Comparison of ENCODE assay signal across 8 cellular contexts in the genomic region with DNA sequence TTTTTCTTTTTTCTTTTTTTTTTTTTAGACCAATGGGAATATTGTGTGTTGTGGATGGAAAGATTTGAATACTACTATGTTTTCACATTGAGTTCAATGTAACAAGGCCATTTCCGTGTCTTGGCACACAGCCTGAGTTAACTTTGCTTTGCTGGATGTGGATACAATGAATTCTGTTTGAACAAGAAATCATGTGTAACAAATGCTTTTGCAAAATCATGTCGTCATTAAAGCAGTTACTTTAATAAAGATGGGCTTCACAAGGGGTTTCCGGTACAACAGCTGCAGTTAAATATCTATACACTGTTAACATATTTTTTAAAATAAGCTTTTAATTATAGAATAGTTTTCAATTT. TPM values are rescaled to one million over a fixed set of nuclear protein-coding genes. Genes with fewer than 3 reads are reported as not detected.
DNase-seq lines count a peak whose midpoint lies in the region; ATAC-seq, FAIRE-seq and TF ChIP-seq lines count a peak whose summit lies in the region.
"Had no signal": no experiment of that assay in that cellular context is flagged by ENCODE, and none has a peak within 500 bp of the region (broad histone marks: within the 10 kb centered on the region; RNA-seq: fewer than 3 reads in every experiment).

No MANE protein-coding gene starts in this region.

- peak overlapping the region; percentile 59 for H3K27ac ChIP-seq in stomach smooth muscle (ENCODE audit: low read length)
- H3K27ac ChIP-seq in kidney (ENCODE audit: low read depth in 2 of 2, low read length in 2 of 2), result no peak overlapping the region

- no peak overlapping the region for H3K9ac ChIP-seq in stomach smooth muscle (ENCODE audit: low read length in 2 of 2)
- H3K9ac ChIP-seq in kidney (ENCODE audit: low read length in 2 of 2), result no peak overlapping the region

- H3K4me3 ChIP-seq in fibroblast of the aortic adventitia (ENCODE audit: low read depth, low read length) (no peak overlapping the region), stomach smooth muscle (ENCODE audit: low read length in 2 of 2) (no peak overlapping the region), kidney (ENCODE audit: low read length in 2 of 2) (no peak overlapping the region)

- intact Hi-C loops in kidney (cut with DNase I), result no loop called here

- TF ChIP-seq CTCF in fibroblast of the aortic adventitia (IDR thresholded peaks at IDR 0.05; ENCODE audit: insufficient read depth, low read length), result no peak
- TF ChIP-seq CTCF in kidney (IDR thresholded peaks at IDR 0.05; ENCODE audit: borderline replicate concordance, extremely low read depth, insufficient read depth), result no peak

- H3K9me3 ChIP-seq in stomach smooth muscle (ENCODE audit: control insufficient read depth in 2 of 2, low read length in 2 of 2) (no peaks in the 10 kb centered on the region), kidney (ENCODE audit: control insufficient read depth in 1 of 2, low read length in 2 of 2) (no peaks in the 10 kb centered on the region)

- peak; percentile 10 for ATAC-seq in GM19463 (IDR thresholded peaks at IDR 0.05; ENCODE audit: unreplicated experiment)

- H3K27me3 ChIP-seq in stomach smooth muscle (ENCODE audit: control insufficient read depth in 1 of 2, insufficient read depth in 2 of 2, low read length in 2 of 2), result no peaks in the 10 kb centered on the region

- H3K36me3 ChIP-seq in stomach smooth muscle (ENCODE audit: control insufficient read depth in 2 of 2, insufficient read depth in 2 of 2, low read length in 2 of 2) (no peaks in the 10 kb centered on the region), kidney (ENCODE audit: control insufficient read depth in 1 of 2, insufficient read depth in 2 of 2, low read length in 2 of 2) (no peaks in the 10 kb centered on the region)

- H3K4me1 ChIP-seq in stomach smooth muscle (ENCODE audit: control insufficient read depth, insufficient read depth, low read length) (peaks cover 5% of the 10 kb centered on the region), kidney (ENCODE audit: control insufficient read depth in 1 of 2, insufficient read depth in 1 of 2, low read depth in 1 of 2, low read length in 2 of 2) (peaks cover 0 to 4% of the 10 kb centered on the region in 2 donors)

- no peak for FAIRE-seq in kidney (lab: Jason Lieb, UNC)

- DNase-seq in NCI-H2081 treated with DMSO at 0.1 percent for 48 hours (lab: John Stamatoyannopoulos, UW) (peak; percentile 53), fibroblast of the aortic adventitia (ENCODE audit: low read depth) (peak; percentile 49), kidney (no peak), cerebellar cortex (ENCODE audit: low spot score) (no peak), retina (no peak)
- DNase-seq: T-helper 9 cell had no signal

RNA-seq across cellular contexts. Expression of gene ENTPD1, which starts 13.5 kb away (rescaled TPM):
- 0.09 and 0.16 TPM in 2 replicates for total RNA-seq in fibroblast of the aortic adventitia (ENCODE audit: low replicate concordance)
- 36.6 TPM for total RNA-seq in kidney
- polyA plus RNA-seq in kidney (ENCODE audit: insufficient read depth, low read depth, low replicate concordance), result 5.2 TPM

RNA-seq across cellular contexts. Expression of gene TCTN3, which starts 48.8 kb away (rescaled TPM):
- total RNA-seq in fibroblast of the aortic adventitia (ENCODE audit: low replicate concordance) (20.4 and 38.3 TPM in 2 replicates), kidney (46.3 TPM)
- 40.3 TPM for polyA plus RNA-seq in kidney (ENCODE audit: insufficient read depth, low read depth, low replicate concordance)

Comparison
In these comparisons a context has a peak if more than half of its experiments do, and no peak if none do; other contexts are left out.
1. DNase-seq: peak in NCI-H2081 treated with DMSO at 0.1 percent for 48 hours (single experiment) and fibroblast of the aortic adventitia (single experiment); none in kidney (single experiment), cerebellar cortex (single experiment) and retina (single experiment).
2. RNA of gene ENTPD1, which starts 13.5 kb away (total RNA-seq): 36.6 TPM in kidney (single experiment); 0.09 to 0.16 TPM in fibroblast of the aortic adventitia; every median in the first group is over 10 times any median in the second.